ENCODE assay signal across 29 cellular contexts in the genomic region with DNA sequence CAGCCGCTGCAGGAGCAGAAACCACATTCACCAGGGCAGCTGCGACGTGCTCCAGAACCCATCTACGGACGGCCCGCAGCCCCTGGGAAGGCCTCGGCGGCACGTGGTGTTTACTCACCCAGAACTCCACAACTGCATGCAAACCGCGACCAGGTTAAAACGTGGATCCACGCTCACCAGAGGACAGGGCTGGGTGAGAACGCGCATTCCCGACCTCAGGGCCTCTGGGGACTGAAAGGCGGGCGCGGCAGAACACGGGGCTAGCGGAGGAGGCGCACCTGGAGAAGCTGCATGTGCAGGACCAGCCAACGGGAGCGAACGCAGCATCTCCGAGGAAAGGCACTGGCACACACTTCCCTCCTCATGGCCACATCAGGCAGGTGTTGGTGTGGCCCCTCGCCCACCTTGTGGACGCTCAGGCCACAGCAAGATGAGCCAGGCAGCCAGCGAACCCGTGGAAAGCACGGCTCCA.
"Had no signal": no experiment of that assay in that cellular context is flagged by ENCODE, and none has a peak within 500 bp of the region (broad histone marks: within the 10 kb centered on the region; RNA-seq: fewer than 3 reads in every experiment).

No MANE protein-coding gene starts in this region.

- H3K27me3 ChIP-seq: esophagus muscularis mucosa, left lung, sigmoid colon, uterus had no signal

- H3K4me1 ChIP-seq: lower lobe of right lung, parathyroid adenoma, uterus had no signal

- H2AFZ ChIP-seq: parathyroid adenoma had no signal

- H3K9ac ChIP-seq: parathyroid adenoma had no signal

- DNase-seq: activated CD4-positive, alpha-beta T cell treated with anti-CD3 and anti-CD28 coated beads for 1 hour; activated CD4-positive, alpha-beta T cell treated with anti-CD3 and anti-CD28 coated beads, Interleukin-2, amount 10 ng/mL, durations not matched to agents 7 days and 5 days; activated CD8-positive, alpha-beta T cell treated with anti-CD3 and anti-CD28 coated beads for 36 hours; activated gamma-delta T cell treated with Interleukin-2 at 50 U/mL for 16 hours; activated naive CD8-positive, alpha-beta T cell treated with anti-CD3 and anti-CD28 coated beads, Interleukin-2, amount 50 U/mL, for 24 hours; activated T-cell treated with anti-CD3 and anti-CD28 coated beads, Interleukin-2, amount 50 U/mL, for 4 hours; amygdala; caudate nucleus; effector CD4-positive, alpha-beta T cell; foreskin melanocyte; lower lobe of right lung; sigmoid colon; small intestine; stimulated activated CD4-positive, alpha-beta T cell treated with anti-CD3 and anti-CD28 coated beads, Interleukin-4, amount 100 ng/mL, for 24 hours; T-helper 2 cell; trophoblast cell; uterus had no signal

- ATAC-seq: activated CD8-positive, alpha-beta T cell treated with anti-CD3 and anti-CD28 coated beads for 36 hours; activated naive CD8-positive, alpha-beta T cell treated with anti-CD3 and anti-CD28 coated beads, Interleukin-2, amount 50 U/mL, for 24 hours; activated T-cell treated with anti-CD3 and anti-CD28 coated beads, Interleukin-2, amount 50 U/mL, for 4 hours; activated T-helper 17 cell treated with anti-CD3 and anti-CD28 coated beads, Interleukin-2, amount 50 U/mL, for 72 hours; left lung; lower lobe of right lung; mucosa of descending colon; psoas muscle; stimulated activated effector memory CD8-positive, alpha-beta T cell treated with anti-CD3 and anti-CD28 coated beads, Interleukin-12 subunit alpha, Interleukin-12 subunit beta, amount 100 ng/mL, for 72 hours had no signal

- H3K4me1 Mint-ChIP-seq: activated naive CD4-positive, alpha-beta T cell treated with anti-CD3 and anti-CD28 coated beads, Interleukin-2, amount 50 U/mL, for 24 hours; nephron had no signal

- H3K4me3 ChIP-seq: esophagus muscularis mucosa, left lung, lower lobe of right lung, mucosa of descending colon, psoas muscle, sigmoid colon, thoracic aorta, uterus had no signal

- H3K4me3 Mint-ChIP-seq: activated CD4-positive, alpha-beta T cell treated with anti-CD3 and anti-CD28 coated beads, Interleukin-2, amount 10 ng/mL, durations not matched to agents 7 days and 5 days; activated CD8-positive, alpha-beta T cell treated with anti-CD3 and anti-CD28 coated beads for 36 hours; activated naive CD4-positive, alpha-beta T cell treated with anti-CD3 and anti-CD28 coated beads, Interleukin-2, amount 50 U/mL, for 24 hours; activated naive CD8-positive, alpha-beta T cell treated with anti-CD3 and anti-CD28 coated beads, Interleukin-2, amount 50 U/mL, for 24 hours; activated T-cell treated with anti-CD3 and anti-CD28 coated beads, Interleukin-2, amount 50 U/mL, for 4 hours; activated T-helper 17 cell treated with anti-CD3 and anti-CD28 coated beads, Interleukin-2, amount 50 U/mL, for 72 hours; nephron; stimulated activated effector memory CD8-positive, alpha-beta T cell treated with anti-CD3 and anti-CD28 coated beads, Interleukin-12 subunit alpha, Interleukin-12 subunit beta, amount 100 ng/mL, for 72 hours; stimulated activated naive CD8-positive, alpha-beta T cell treated with anti-CD3 and anti-CD28 coated beads, Interleukin-15, Interleukin-2, amounts not matched to agents 100 ng/mL and 50 ng/mL, for 24 hours had no signal

- H3K27ac Mint-ChIP-seq: activated CD4-positive, alpha-beta T cell treated with anti-CD3 and anti-CD28 coated beads, Interleukin-2, amount 10 ng/mL, durations not matched to agents 7 days and 5 days; activated CD8-positive, alpha-beta T cell treated with anti-CD3 and anti-CD28 coated beads for 36 hours; activated naive CD4-positive, alpha-beta T cell treated with anti-CD3 and anti-CD28 coated beads, Interleukin-2, amount 50 U/mL, for 24 hours; activated naive CD8-positive, alpha-beta T cell treated with anti-CD3 and anti-CD28 coated beads, Interleukin-2, amount 50 U/mL, for 24 hours; activated T-helper 17 cell treated with anti-CD3 and anti-CD28 coated beads, Interleukin-2, amount 50 U/mL, for 72 hours; nephron; stimulated activated effector memory CD8-positive, alpha-beta T cell treated with anti-CD3 and anti-CD28 coated beads, Interleukin-12 subunit alpha, Interleukin-12 subunit beta, amount 100 ng/mL, for 72 hours; stimulated activated naive CD8-positive, alpha-beta T cell treated with anti-CD3 and anti-CD28 coated beads, Interleukin-15, Interleukin-2, amounts not matched to agents 100 ng/mL and 50 ng/mL, for 24 hours had no signal

- H3K27me3 Mint-ChIP-seq: activated CD4-positive, alpha-beta T cell treated with anti-CD3 and anti-CD28 coated beads, Interleukin-2, amount 10 ng/mL, durations not matched to agents 7 days and 5 days; activated CD8-positive, alpha-beta T cell treated with anti-CD3 and anti-CD28 coated beads for 36 hours; activated naive CD4-positive, alpha-beta T cell treated with anti-CD3 and anti-CD28 coated beads, Interleukin-2, amount 50 U/mL, for 24 hours; activated naive CD8-positive, alpha-beta T cell treated with anti-CD3 and anti-CD28 coated beads, Interleukin-2, amount 50 U/mL, for 24 hours; activated T-helper 17 cell treated with anti-CD3 and anti-CD28 coated beads, Interleukin-2, amount 50 U/mL, for 72 hours; stimulated activated naive CD8-positive, alpha-beta T cell treated with anti-CD3 and anti-CD28 coated beads, Interleukin-15, Interleukin-2, amounts not matched to agents 100 ng/mL and 50 ng/mL, for 24 hours had no signal

- H3K9me3 ChIP-seq: left lung, lower lobe of right lung, mucosa of descending colon, psoas muscle, sigmoid colon, thoracic aorta, uterus had no signal

- H3K79me2 ChIP-seq: parathyroid adenoma had no signal

- FAIRE-seq: islet of Langerhans, small intestine had no signal

- H3K27ac ChIP-seq: esophagus muscularis mucosa, left lung, lower lobe of right lung, parathyroid adenoma, sigmoid colon, thoracic aorta, uterus had no signal

- H3K9me3 Mint-ChIP-seq: activated CD8-positive, alpha-beta T cell treated with anti-CD3 and anti-CD28 coated beads for 36 hours; activated naive CD4-positive, alpha-beta T cell treated with anti-CD3 and anti-CD28 coated beads, Interleukin-2, amount 50 U/mL, for 24 hours; activated naive CD8-positive, alpha-beta T cell treated with anti-CD3 and anti-CD28 coated beads, Interleukin-2, amount 50 U/mL, for 24 hours; activated T-cell treated with anti-CD3 and anti-CD28 coated beads, Interleukin-2, amount 50 U/mL, for 4 hours; activated T-helper 17 cell treated with anti-CD3 and anti-CD28 coated beads, Interleukin-2, amount 50 U/mL, for 72 hours; stimulated activated effector memory CD8-positive, alpha-beta T cell treated with anti-CD3 and anti-CD28 coated beads, Interleukin-12 subunit alpha, Interleukin-12 subunit beta, amount 100 ng/mL, for 72 hours; stimulated activated naive CD8-positive, alpha-beta T cell treated with anti-CD3 and anti-CD28 coated beads, Interleukin-15, Interleukin-2, amounts not matched to agents 100 ng/mL and 50 ng/mL, for 24 hours had no signal

- H3K36me3 ChIP-seq: uterus had no signal
